In genomic region chr17:44536090-44536960, GRCh38 we compare ENCODE assay signal across 10 cellular contexts. TPM values are rescaled to one million over a fixed set of nuclear protein-coding genes. Genes with fewer than 3 reads are reported as not detected.
DNase-seq lines count a peak whose midpoint lies in the region; ATAC-seq and TF ChIP-seq lines count a peak whose summit lies in the region.
"Had no signal": no experiment of that assay in that cellular context is flagged by ENCODE, and none has a peak within 500 bp of the region (broad histone marks: within the 10 kb centered on the region; RNA-seq: fewer than 3 reads in every experiment).

No MANE protein-coding gene starts in this region.

- TF ChIP-seq POLR2A in lower leg skin (IDR thresholded peaks at IDR 0.05) = no peak

- TF ChIP-seq CTCF in cardiac muscle cell (IDR thresholded peaks at IDR 0.05; ENCODE audit: low read depth, low read length) = no peak
- TF ChIP-seq CTCF in lower leg skin (IDR thresholded peaks at IDR 0.05) = no peak

- H3K27ac ChIP-seq in cardiac muscle cell = peak overlapping the region; percentile 87

- H3K4me3 ChIP-seq in cardiac muscle cell (no peak overlapping the region), lower leg skin (ENCODE audit: low read depth, poor library complexity, severe bottlenecking) (no peak overlapping the region)

- in situ Hi-C loops in G401 (cut with HindIII; ENCODE audit: low sequenced_read_pairs) = no loop called here

- H3K36me3 ChIP-seq in cardiac muscle cell = no peaks in the 10 kb centered on the region

- peak; percentile 45 for DNase-seq in G401 (ENCODE audit: low spot score)
- DNase-seq in RPMI7951 (ENCODE audit: low read depth) = peak; percentile 45
- DNase-seq in cardiac muscle cell (ENCODE audit: low read depth in 1 of 2, low spot score in 1 of 2) = peak in 1 of 2 donors; percentile 71
- peak; percentile 41 for DNase-seq in retina
- DNase-seq in stimulated activated CD4-positive, alpha-beta T cell treated with anti-CD3 and anti-CD28 coated beads, Interleukin-4, amount 100 ng/mL, for 1 hour = no peak
- DNase-seq in lower leg skin (ENCODE audit: low spot score in 2 of 2) = no peak
- DNase-seq: DND-41, NCI-H526 had no signal

- no peaks in the 10 kb centered on the region for H3K9me3 ChIP-seq in cardiac muscle cell (ENCODE audit: low read depth)

- ATAC-seq in esophagus mucosa (no peak), GM19395 (IDR thresholded peaks at IDR 0.05; ENCODE audit: unreplicated experiment) (no peak)

- no peaks in the 10 kb centered on the region for H3K27me3 ChIP-seq in cardiac muscle cell

- peaks cover 10% of the 10 kb centered on the region for H3K4me1 ChIP-seq in cardiac muscle cell (ENCODE audit: low read depth)

- WGBS in lower leg skin, 2 donors = 61 to 68% methylated on average over 12 of the region's 12 CpGs

- intact Hi-C loops in lower leg skin (cut with DNase I; ENCODE audit: low total_unique reads) = no loop called here

RNA-seq across cellular contexts. Expression of gene FZD2, which starts 21.0 kb away (rescaled TPM):
- 121 and 131 TPM in 2 replicates for total RNA-seq in G401 (2014; rRNA removed; shearing (Covaris generic))
- 4.7 and 6.6 TPM in 2 replicates for total RNA-seq in RPMI7951 (2014; rRNA removed; shearing (Covaris generic))
- total RNA-seq in cardiac muscle cell (47.1 and 47.4 TPM in 2 replicates), esophagus mucosa (0.60 TPM), lower leg skin (1 to 10 TPM in 2 of 4 donors, under 1 TPM in 2; 0.49 to 1.8 (median 0.89) TPM)
- 51.5 and 63.4 TPM in 2 replicates for polyA plus RNA-seq in cardiac muscle cell

RNA-seq across cellular contexts. Expression of gene GPATCH8, which starts 33.1 kb away (rescaled TPM):
- total RNA-seq in G401 (2014; rRNA removed; shearing (Covaris generic)) = 16.8 and 19.1 TPM in 2 replicates
- total RNA-seq in RPMI7951 (2014; rRNA removed; shearing (Covaris generic)) = 10.9 and 11.3 TPM in 2 replicates
- total RNA-seq in cardiac muscle cell (22.7 and 34.7 TPM in 2 replicates), esophagus mucosa (24.7 TPM), lower leg skin (10 to 100 TPM; 31.1 to 43.1 (median 35.6) TPM)
- 38.7 and 47.6 TPM in 2 replicates for polyA plus RNA-seq in cardiac muscle cell

Comparison
In these comparisons a context has a peak if more than half of its experiments do, and no peak if none do; other contexts are left out.
1. DNase-seq: peak in G401 (single experiment), RPMI7951 (single experiment) and retina (single experiment); none in stimulated activated CD4-positive, alpha-beta T cell treated with anti-CD3 and anti-CD28 coated beads, Interleukin-4, amount 100 ng/mL, for 1 hour (single experiment) and lower leg skin (0 of 2).